In the genomic region with DNA sequence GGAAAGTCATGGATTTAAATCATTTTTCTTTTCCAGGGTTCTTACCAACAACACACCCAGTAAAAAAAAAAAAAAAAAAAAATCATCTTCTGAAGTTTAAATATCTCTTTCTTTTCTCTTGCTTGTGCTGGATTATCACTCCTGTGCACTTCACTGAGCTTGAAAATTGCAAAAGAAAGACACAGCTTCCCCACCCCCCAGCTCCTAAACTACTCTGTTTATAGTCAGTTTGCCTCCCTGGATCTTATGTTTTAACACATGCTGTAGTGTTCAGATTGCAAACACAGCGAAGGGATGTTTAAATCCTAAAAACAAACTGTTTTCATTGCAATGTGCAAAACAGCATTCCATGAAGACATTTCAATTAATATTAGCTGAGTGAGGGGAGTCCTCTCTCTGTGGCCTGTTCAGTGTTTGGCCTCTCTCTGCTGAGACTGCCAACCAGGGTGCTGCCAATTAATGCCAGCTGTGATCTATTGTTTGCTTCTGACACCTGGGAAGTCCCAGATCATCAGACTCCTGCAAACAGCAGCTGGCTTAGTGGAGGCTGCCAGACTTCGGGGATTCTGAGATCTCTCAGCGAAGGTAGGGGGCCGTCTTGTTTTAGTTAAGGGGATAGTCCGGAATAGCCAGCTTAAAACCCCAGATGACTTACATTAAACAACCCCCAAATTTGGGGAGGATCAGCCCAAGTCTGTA, we compare ENCODE assay signal across 19 cellular contexts.
DNase-seq lines count a peak whose midpoint lies in the region; ATAC-seq and TF ChIP-seq lines count a peak whose summit lies in the region.
"Had no signal": no experiment of that assay in that cellular context is flagged by ENCODE, and none has a peak within 500 bp of the region (broad histone marks: within the 10 kb centered on the region; RNA-seq: fewer than 3 reads in every experiment).

No MANE protein-coding gene starts in this region.

- no peaks in the 10 kb centered on the region for H3K36me3 Mint-ChIP-seq in endothelial cell (ENCODE audit: low read depth, unreplicated experiment)
- H3K36me3 Mint-ChIP-seq: T-cell had no signal

- 45 to 61% (median 56%) methylated on average over 5 of the region's 5 CpGs for WGBS in heart left ventricle, 4 donors

- no peaks in the 10 kb centered on the region for H3K79me2 ChIP-seq in HCT116 (ENCODE audit: insufficient read depth, low read length)

- H3K9me3 Mint-ChIP-seq in endothelial cell (ENCODE audit: unreplicated experiment): no peaks in the 10 kb centered on the region
- H3K9me3 Mint-ChIP-seq: activated CD4-positive, alpha-beta T cell treated with anti-CD3 and anti-CD28 coated beads, Interleukin-2, amount 10 ng/mL, durations not matched to agents 7 days and 5 days had no signal

- no peak overlapping the region for H3K27ac Mint-ChIP-seq in endothelial cell (ENCODE audit: unreplicated experiment)
- H3K27ac Mint-ChIP-seq: activated CD4-positive, alpha-beta T cell treated with anti-CD3 and anti-CD28 coated beads, Interleukin-2, amount 10 ng/mL, durations not matched to agents 7 days and 5 days; T-cell had no signal

- no peaks in the 10 kb centered on the region for H3K9me2 ChIP-seq in HCT116 (ENCODE audit: insufficient read depth)

- H3K27me3 Mint-ChIP-seq in endothelial cell (ENCODE audit: unreplicated experiment): no peaks in the 10 kb centered on the region
- H3K27me3 Mint-ChIP-seq: activated CD4-positive, alpha-beta T cell treated with anti-CD3 and anti-CD28 coated beads, Interleukin-2, amount 10 ng/mL, durations not matched to agents 7 days and 5 days; T-cell had no signal

- H3K9ac ChIP-seq in HCT116 (ENCODE audit: low read length): no peak overlapping the region
- H3K9ac ChIP-seq: BLaER1 treated with 17β-estradiol and CSF1 and Interleukin-3, amounts not matched to agents 10 nM and 100 nM had no signal

- TF ChIP-seq POLR2A in HCT116 (IDR thresholded peaks at IDR 0.05; ENCODE audit: borderline replicate concordance, extremely low read depth, insufficient read depth, insufficient read length) (no peak), heart left ventricle (IDR thresholded peaks at IDR 0.05) (no peak)

- intact Hi-C loops in HCT116 (cut with micrococcal nuclease) (no loop called here), heart left ventricle (cut with DNase I) (no loop called here)

- TF ChIP-seq RAD21 in HCT116 (IDR thresholded peaks at IDR 0.05; ENCODE audit: low read depth): no peak

- no peak overlapping the region for H3K4me3 Mint-ChIP-seq in endothelial cell (ENCODE audit: unreplicated experiment)
- H3K4me3 Mint-ChIP-seq: activated CD4-positive, alpha-beta T cell treated with anti-CD3 and anti-CD28 coated beads, Interleukin-2, amount 10 ng/mL, durations not matched to agents 7 days and 5 days; T-cell had no signal

- POLR2A ChIA-PET in HCT116 (lab: Charles Lee): no interaction called here

- RAD21 ChIA-PET in HCT116 (lab: Charles Lee; ENCODE audit: low non-redundant PET in 1 of 2, low total read pairs in 2 of 2, uncharacterized antibody in 2 of 2, unreplicated experiment in 2 of 2): no interaction called here

- DNase-seq in COLO668 (lab: John Stamatoyannopoulos, UW; ENCODE audit: unreplicated experiment) (peak; percentile 54), HCT116 (ENCODE audit: low read depth, low spot score) (no peak), amniotic epithelial cell (ENCODE audit: low read depth) (peak; percentile 64), iPS-NIHi7 (ENCODE audit: extremely low spot score) (peak; percentile 39), endothelial cell (ENCODE audit: low spot score) (no peak), HuH-7.5 (ENCODE audit: low spot score) (no peak), heart left ventricle (no peak)
- DNase-seq: activated CD4-positive, alpha-beta T cell treated with anti-CD3 and anti-CD28 coated beads, Interleukin-2, amount 10 ng/mL, durations not matched to agents 7 days and 5 days; activated CD8-positive, alpha-beta memory T cell treated with anti-CD3 and anti-CD28 coated beads, Interleukin-2, amount 50 U/mL, for 48 hours; activated gamma-delta T cell treated with Interleukin-2 at 50 U/mL for 16 hours; HCEC 1CT; left colon; right cardiac atrium; stimulated activated naive CD4-positive, alpha-beta T cell treated with Interleukin-2 at 50 U/mL for 16 hours; T-cell; trophoblast cell had no signal

- ATAC-seq in HCT116 (0 out of 2 replicates have a peak, but pooled peaks have one; percentile 22), heart left ventricle (no peak), GM18858 (IDR thresholded peaks at IDR 0.05; ENCODE audit: unreplicated experiment) (no peak)
- ATAC-seq: A549, left colon, right cardiac atrium, T-cell had no signal

- no peaks in the 10 kb centered on the region for H4K20me1 ChIP-seq in HCT116 (ENCODE audit: insufficient read depth)
- H4K20me1 ChIP-seq: BLaER1 treated with 17β-estradiol and CSF1 and Interleukin-3, amounts not matched to agents 10 nM and 100 nM had no signal

- H3K27ac ChIP-seq in HCT116 (ENCODE audit: low read depth, low read length) (no peak overlapping the region), heart left ventricle (no peak overlapping the region)
- H3K27ac ChIP-seq: A549; BLaER1 treated with 17β-estradiol and CSF1 and Interleukin-3, amounts not matched to agents 10 nM and 100 nM had no signal

- no peak overlapping the region for H2AFZ ChIP-seq in HCT116 (ENCODE audit: low read depth, low read length, poor library complexity, severe bottlenecking)

- H3K27me3 ChIP-seq in HCT116 (ENCODE audit: insufficient read depth, low read length): no peaks in the 10 kb centered on the region
- H3K27me3 ChIP-seq in heart left ventricle: no peaks in the 10 kb centered on the region
- H3K27me3 ChIP-seq: BLaER1 treated with 17β-estradiol and CSF1 and Interleukin-3, amounts not matched to agents 10 nM and 100 nM had no signal

- no peaks in the 10 kb centered on the region for H3K9me3 ChIP-seq in HCT116 (ENCODE audit: control insufficient read depth in 1 of 2, insufficient read depth in 1 of 2, low read depth in 1 of 2, low read length in 2 of 2)
- H3K9me3 ChIP-seq in heart left ventricle: no peaks in the 10 kb centered on the region
- H3K9me3 ChIP-seq: A549; BLaER1 treated with 17β-estradiol and CSF1 and Interleukin-3, amounts not matched to agents 10 nM and 100 nM had no signal

- CTCF ChIA-PET in HCT116 (lab: Charles Lee): interaction anchor here (0.7 kb wide), 1 partner anchor 1497 kb away, joined by 3 read pairs; no protein-coding TSS in a partner anchor

- peaks cover 7 to 14% of the 10 kb centered on the region in 2 experiments; a peak in 3 of 4 replicates for H3K4me1 ChIP-seq in HCT116 (ENCODE audit: control insufficient read depth in 1 of 2, insufficient read depth in 2 of 2, low read length in 2 of 2)
- H3K4me1 ChIP-seq in heart left ventricle: peaks cover 0 to 11% (median 0%) of the 10 kb centered on the region in 12 donors
- H3K4me1 ChIP-seq: BLaER1 treated with 17β-estradiol and CSF1 and Interleukin-3, amounts not matched to agents 10 nM and 100 nM had no signal

- TF ChIP-seq CTCF in HCT116 (IDR thresholded peaks at IDR 0.05 in 2 of 3, conservative IDR thresholded peaks at IDR 0.05 in 1 of 3; ENCODE audit: borderline replicate concordance in 1 of 3, insufficient read depth in 1 of 3, low read depth in 2 of 3, low read length in 2 of 3): no peak
- TF ChIP-seq CTCF in endothelial cell (IDR thresholded peaks at IDR 0.05; ENCODE audit: unreplicated experiment): no peak
- no peak for TF ChIP-seq CTCF in heart left ventricle (IDR thresholded peaks at IDR 0.05)

- peaks cover 2% of the 10 kb centered on the region for H3K4me1 Mint-ChIP-seq in endothelial cell (ENCODE audit: unreplicated experiment)
- H3K4me1 Mint-ChIP-seq: activated CD4-positive, alpha-beta T cell treated with anti-CD3 and anti-CD28 coated beads, Interleukin-2, amount 10 ng/mL, durations not matched to agents 7 days and 5 days; T-cell had no signal

- H3K4me3 ChIP-seq in HCT116 (replicated peaks in 1 of 2; ENCODE audit: low read depth in 1 of 2, low read length in 2 of 2) (no peak overlapping the region), heart left ventricle (no peak overlapping the region)
- H3K4me3 ChIP-seq: A549; BLaER1 treated with 17β-estradiol and CSF1 and Interleukin-3, amounts not matched to agents 10 nM and 100 nM had no signal

- H3K36me3 ChIP-seq in HCT116 (ENCODE audit: control insufficient read depth in 1 of 2, insufficient read depth in 2 of 2, low read length in 2 of 2) (no peaks in the 10 kb centered on the region), heart left ventricle (no peaks in the 10 kb centered on the region)
- H3K36me3 ChIP-seq: BLaER1 treated with 17β-estradiol and CSF1 and Interleukin-3, amounts not matched to agents 10 nM and 100 nM had no signal

- no TSS peak for BruUV-seq in HCT116 (replicated peaks; lab: Mats Ljungman, UMichigan)

- peak overlapping the region; percentile 55; the same call in 1 of the 2 replicates for H3K4me2 ChIP-seq in HCT116 (ENCODE audit: low read length)
- H3K4me2 ChIP-seq: A549; BLaER1 treated with 17β-estradiol and CSF1 and Interleukin-3, amounts not matched to agents 10 nM and 100 nM had no signal

TF ChIP-seq in HCT116, 20 proteins besides CTCF, POLR2A, EP300 and RAD21:
- TF ChIP-seq EGR1 (IDR thresholded peaks at IDR 0.05; ENCODE audit: low read depth) (no peak), SRF (IDR thresholded peaks at IDR 0.05; ENCODE audit: low read depth) (no peak), ZNF274 (IDR thresholded peaks at IDR 0.05; ENCODE audit: low read depth, low read length) (no peak), YY1 (IDR thresholded peaks at IDR 0.05; ENCODE audit: extremely low read depth, insufficient replicate concordance, low read depth, low read length) (no peak), ZFX (IDR thresholded peaks at IDR 0.05) (no peak)
- TF ChIP-seq, protein P1, sequence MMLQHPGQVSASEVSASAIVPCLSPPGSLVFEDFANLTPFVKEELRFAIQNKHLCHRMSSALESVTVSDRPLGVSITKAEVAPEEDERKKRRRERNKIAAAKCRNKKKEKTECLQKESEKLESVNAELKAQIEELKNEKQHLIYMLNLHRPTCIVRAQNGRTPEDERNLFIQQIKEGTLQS (IDR thresholded peaks at IDR 0.05): no peak
TF ChIP-seq in HCT116: peak in this region for 0.

Comparison
In these comparisons a context has a peak if more than half of its experiments do, and no peak if none do; other contexts are left out.
1. DNase-seq: peak in COLO668 (single experiment), amniotic epithelial cell (single experiment) and iPS-NIHi7 (single experiment); none in HCT116 (single experiment), endothelial cell (single experiment), HuH-7.5 (single experiment) and heart left ventricle (0 of 5).